In the genomic region with DNA sequence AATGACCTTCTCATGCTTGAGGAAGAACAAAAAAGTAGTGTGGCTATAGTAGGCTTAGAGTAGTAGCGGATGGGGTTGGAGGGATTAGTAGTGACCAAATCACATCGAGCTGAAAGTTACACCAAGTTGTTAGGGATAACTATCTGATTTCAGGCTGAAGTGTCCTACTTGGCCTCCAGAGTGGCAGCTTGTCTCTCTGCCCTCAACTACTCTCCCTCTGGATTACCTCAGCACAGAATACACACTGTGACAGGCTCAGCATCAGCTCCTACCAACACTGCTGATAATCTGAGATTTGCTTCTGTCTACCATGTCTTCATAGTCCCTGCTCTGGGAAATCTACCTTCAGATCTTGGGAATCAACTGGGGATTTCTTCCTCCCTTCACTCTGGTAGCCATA, we compare ENCODE assay signal across 18 cellular contexts.
A peak's percentile ranks its signal among the peaks of the same experiment; 100 is the strongest.
DNase-seq lines count a peak whose midpoint lies in the region; FAIRE-seq and TF ChIP-seq lines count a peak whose summit lies in the region.
"Had no signal": no experiment of that assay in that cellular context is flagged by ENCODE, and none has a peak within 500 bp of the region (broad histone marks: within the 10 kb centered on the region; RNA-seq: fewer than 3 reads in every experiment).

No MANE protein-coding gene starts in this region.

- intact Hi-C loops in thyroid gland (cut with DNase I) (no loop called here), tibial artery (cut with DNase I; ENCODE audit: low total_unique reads) (no loop called here)

- H3K36me3 Mint-ChIP-seq in neural crest cell (ENCODE audit: low read depth): peaks cover 17% of the 10 kb centered on the region
- H3K36me3 Mint-ChIP-seq: CD4-positive, CD25-positive, alpha-beta regulatory T cell; CD8-positive, alpha-beta memory T cell had no signal

- 50 to 57% methylated on average over 2 of the region's 2 CpGs for WGBS in thyroid gland, 2 donors

- no peak overlapping the region for H3K4me3 Mint-ChIP-seq in neural crest cell
- H3K4me3 Mint-ChIP-seq: CD4-positive, CD25-positive, alpha-beta regulatory T cell; CD8-positive, alpha-beta memory T cell; H9 had no signal

- CTCF ChIA-PET in HEK293 (lab: Yijun Ruan, JAX): no interaction called here

- H3K27ac Mint-ChIP-seq in neural crest cell (ENCODE audit: unreplicated experiment): peak overlapping the region; percentile 45
- H3K27ac Mint-ChIP-seq: CD4-positive, CD25-positive, alpha-beta regulatory T cell; CD8-positive, alpha-beta memory T cell; H9 had no signal

- H3K36me3 ChIP-seq in HEK293 (ENCODE audit: control insufficient read depth in 2 of 2, insufficient read depth in 1 of 2, low read length in 2 of 2) (no peaks in the 10 kb centered on the region), bronchial epithelial cell (ENCODE audit: control insufficient read depth, insufficient read depth, low read length) (no peaks in the 10 kb centered on the region), thyroid gland (no peaks in the 10 kb centered on the region), tibial artery (no peaks in the 10 kb centered on the region)
- H3K36me3 ChIP-seq: BE2C had no signal

- peaks cover 20% of the 10 kb centered on the region for H3K9me3 Mint-ChIP-seq in neural crest cell

- no peak for DNase-seq in bronchial epithelial cell (ENCODE audit: low read depth)
- DNase-seq in neural crest cell (ENCODE audit: low read depth, low spot score): no peak
- no peak for DNase-seq in thyroid gland
- no peak for DNase-seq in activated CD8-positive, alpha-beta memory T cell treated with anti-CD3 and anti-CD28 coated beads, Interleukin-2, amount 50 U/mL, for 4 hours
- no peak for DNase-seq in tibial artery
- DNase-seq: ACHN; BE2C; C1 segment of cervical spinal cord; CD4-positive, CD25-positive, alpha-beta regulatory T cell; CD8-positive, alpha-beta memory T cell; COR-L47; DMS 273 treated with DMSO at 0.1 percent for 48 hours; DMS79; GF-D8; GOT3; H9 had no signal

- H3K4me3 ChIP-seq in HEK293 (ENCODE audit: low read depth, low read length) (no peak overlapping the region), bronchial epithelial cell (ENCODE audit: low read depth, low read length) (no peak overlapping the region), thyroid gland (replicated peaks in 1 of 3) (no peak overlapping the region), tibial artery (no peak overlapping the region)

- H3K27me3 ChIP-seq in bronchial epithelial cell (ENCODE audit: control insufficient read depth, insufficient read depth, low read length): no peaks in the 10 kb centered on the region
- H3K27me3 ChIP-seq in thyroid gland: no peaks in the 10 kb centered on the region
- H3K27me3 ChIP-seq in tibial artery: no peaks in the 10 kb centered on the region
- H3K27me3 ChIP-seq: BE2C had no signal

- H3K27ac ChIP-seq in HEK293 (ENCODE audit: extremely low read depth, low read depth, low read length) (no peak overlapping the region), thyroid gland (no peak overlapping the region), tibial artery (no peak overlapping the region)

- peak; percentile 76 for FAIRE-seq in bronchial epithelial cell (lab: Jason Lieb, UNC)
- FAIRE-seq: A204.1 had no signal

- no peaks in the 10 kb centered on the region for H3K27me3 Mint-ChIP-seq in neural crest cell (ENCODE audit: low read depth)
- H3K27me3 Mint-ChIP-seq: CD4-positive, CD25-positive, alpha-beta regulatory T cell; CD8-positive, alpha-beta memory T cell had no signal

- peaks cover 23% of the 10 kb centered on the region for H3K4me1 Mint-ChIP-seq in neural crest cell
- H3K4me1 Mint-ChIP-seq: CD4-positive, CD25-positive, alpha-beta regulatory T cell; CD8-positive, alpha-beta memory T cell had no signal

- H3K4me1 ChIP-seq in HEK293 (ENCODE audit: control insufficient read depth, insufficient read depth, low read length): no peaks in the 10 kb centered on the region
- H3K4me1 ChIP-seq in thyroid gland: no peaks in the 10 kb centered on the region
- no peaks in the 10 kb centered on the region for H3K4me1 ChIP-seq in tibial artery
- H3K4me1 ChIP-seq: BE2C had no signal

- TF ChIP-seq CTCF in HEK293 (tag by site-specific recombination; IDR thresholded peaks at IDR 0.05): no peak
- no peak for TF ChIP-seq CTCF in bronchial epithelial cell (IDR thresholded peaks at IDR 0.05; ENCODE audit: insufficient read depth, low read length, severe bottlenecking)
- TF ChIP-seq CTCF in neural crest cell (conservative IDR thresholded peaks at IDR 0.05): no peak
- no peak for TF ChIP-seq CTCF in thyroid gland (IDR thresholded peaks at IDR 0.05)
- no peak for TF ChIP-seq CTCF in tibial artery (IDR thresholded peaks at IDR 0.05)

- H3K9me3 ChIP-seq in HEK293 (ENCODE audit: control insufficient read depth, insufficient read depth, low read depth, low read length) (no peaks in the 10 kb centered on the region), thyroid gland (no peaks in the 10 kb centered on the region), tibial artery (peaks cover 0 to 8% (median 0%) of the 10 kb centered on the region in 3 donors)
- H3K9me3 ChIP-seq: BE2C had no signal

- POLR2A ChIA-PET in HEK293 (lab: Yijun Ruan, JAX): no interaction called here

- no peak for TF ChIP-seq POLR2A in thyroid gland (IDR thresholded peaks at IDR 0.05)

TF ChIP-seq in HEK293, 187 proteins besides CTCF, POLR2A, EP300 and RAD21:
- no peak for TF ChIP-seq ZNF157 (tag by site-specific recombination; IDR thresholded peaks at IDR 0.05)
- peak; percentile 47; the same call in 1 of the 2 replicates for TF ChIP-seq ZBTB17 (tag by site-specific recombination; IDR thresholded peaks at IDR 0.05)
